ENCODE assay signal across 20 cellular contexts in the genomic region with DNA sequence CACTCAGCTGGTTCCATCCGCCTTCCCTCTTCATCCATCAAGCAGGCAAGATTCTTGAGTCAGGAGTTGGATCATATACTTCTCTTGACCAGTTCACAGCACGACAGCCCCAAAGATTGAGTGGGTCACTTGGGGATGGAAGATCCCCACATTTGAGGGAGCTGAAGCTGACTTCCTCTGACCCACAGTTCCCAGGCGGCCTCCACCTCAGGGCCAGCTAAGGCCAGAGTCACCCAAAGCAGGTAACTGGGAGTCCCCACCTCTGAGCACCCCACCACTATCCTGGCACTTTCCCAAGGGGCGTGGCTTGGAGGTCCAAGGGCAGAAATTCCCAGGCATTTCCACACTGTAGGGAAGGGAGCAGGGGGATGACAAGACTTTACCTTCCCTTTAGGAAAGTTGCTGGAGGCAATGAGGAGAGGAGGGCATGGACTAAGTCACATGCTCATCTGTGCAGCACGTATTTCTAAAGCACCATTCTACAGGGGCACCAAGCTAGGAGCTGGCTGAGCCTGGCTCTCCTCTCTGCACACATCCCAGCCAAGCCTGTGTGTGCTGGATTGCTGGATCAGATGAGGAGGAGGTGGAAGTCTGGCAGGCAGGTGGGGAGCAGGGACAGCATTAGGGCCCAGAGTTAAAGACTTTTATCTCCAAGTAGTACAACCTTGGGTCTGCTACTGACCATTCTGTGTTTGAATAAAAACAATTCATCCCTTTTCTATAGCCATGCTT. TPM values are rescaled to one million over a fixed set of nuclear protein-coding genes. Genes with fewer than 3 reads are reported as not detected.
A peak's percentile ranks its signal among the peaks of the same experiment; 100 is the strongest.
DNase-seq lines count a peak whose midpoint lies in the region; ATAC-seq, FAIRE-seq and TF ChIP-seq lines count a peak whose summit lies in the region.
"Had no signal": no experiment of that assay in that cellular context is flagged by ENCODE, and none has a peak within 500 bp of the region (broad histone marks: within the 10 kb centered on the region; RNA-seq: fewer than 3 reads in every experiment).

No MANE protein-coding gene starts in this region.

- TF ChIP-seq CTCF in GM23338 (conservative IDR thresholded peaks at IDR 0.05; ENCODE audit: low read depth in 2 of 2): no peak
- TF ChIP-seq CTCF in H1 (IDR thresholded peaks at IDR 0.05; ENCODE audit: control extremely low read depth in 1 of 3, insufficient read depth in 1 of 3, low read depth in 1 of 3, low read length in 3 of 3): no peak
- no peak for TF ChIP-seq CTCF in mucosa of descending colon (IDR thresholded peaks at IDR 0.05)

- no peak for DNase-seq in GM23338 (ENCODE audit: low spot score)
- peak; percentile 47 for DNase-seq in NCI-H69 (lab: John Stamatoyannopoulos, UW)
- no peak for DNase-seq in H1 (ENCODE audit: low read depth in 1 of 2, low spot score in 2 of 2)
- DNase-seq in posterior vena cava (ENCODE audit: low spot score): peak; percentile 69
- no peak for DNase-seq in GM19240 (ENCODE audit: insufficient read length, low spot score)
- DNase-seq in NCI-H510A treated with DMSO at 0.1 percent for 48 hours (lab: John Stamatoyannopoulos, UW): no peak
- no peak for DNase-seq in mucosa of descending colon
- DNase-seq: C1 segment of cervical spinal cord; Calu3; CD8-positive, alpha-beta T cell; DMS153; MG63; NCI-H1694 treated with DMSO at 0.1 percent for 48 hours; NCI-H2081 treated with DMSO at 0.1 percent for 48 hours; NCI-H2171 treated with DMSO at 0.1 percent for 48 hours; NCI-H446 treated with DMSO at 0.1 percent for 48 hours; NK-92 treated with Interleukin-12 subunit alpha and Interleukin-12 subunit beta, amount 100 ng/mL, for 24 hours had no signal

- H2AFZ ChIP-seq in GM23338: peak overlapping the region; percentile 28; the same call in 1 of the 2 replicates
- H2AFZ ChIP-seq in H1 (ENCODE audit: low read length): 0 out of 2 replicates have a peak overlapping the region, but pooled peaks have one; percentile 17

- TF ChIP-seq RAD21 in H1 (IDR thresholded peaks at IDR 0.05 in 1 of 2, conservative IDR thresholded peaks at IDR 0.05 in 1 of 2; ENCODE audit: low read depth in 2 of 2, low read length in 2 of 2): no peak

- no peak for ATAC-seq in GM23338
- ATAC-seq in mucosa of descending colon: no peak
- ATAC-seq: CD8-positive, alpha-beta T cell; Panc1 had no signal

- H3K9me2 ChIP-seq in GM23338 (ENCODE audit: insufficient read depth): no peaks in the 10 kb centered on the region

- H3K4me2 ChIP-seq in GM23338 (no peak overlapping the region), H1 (ENCODE audit: insufficient read depth in 1 of 2, low read depth in 2 of 2, low read length in 2 of 2) (no peak overlapping the region)

- intact Hi-C loops in posterior vena cava (cut with DNase I) (no loop called here), mucosa of descending colon (cut with DNase I, micrococcal nuclease) (no loop called here)

- H3K27ac ChIP-seq in GM23338 (ENCODE audit: low read depth): no peak overlapping the region
- H3K27ac ChIP-seq in H1 (ENCODE audit: low read depth, low read length): no peak overlapping the region

- no peak overlapping the region for H2BK120ac ChIP-seq in H1 (replicated peaks; ENCODE audit: low read depth, low read length)

- H2BK12ac ChIP-seq in H1 (ENCODE audit: low read depth, low read length): no peak overlapping the region

- no peaks in the 10 kb centered on the region for H3K23me2 ChIP-seq in H1 (ENCODE audit: low read depth, low read length)

- H3K56ac ChIP-seq in H1 (replicated peaks; ENCODE audit: insufficient read length, low read depth, low read length): no peak overlapping the region

- H3K79me2 ChIP-seq in GM23338 (replicated peaks; ENCODE audit: insufficient read depth) (no peaks in the 10 kb centered on the region), H1 (ENCODE audit: control insufficient read depth in 1 of 2, insufficient read depth in 2 of 2, low read length in 2 of 2) (no peaks in the 10 kb centered on the region)

- no peak overlapping the region for H3K27ac Mint-ChIP-seq in GM23338
- H3K27ac Mint-ChIP-seq: CD8-positive, alpha-beta T cell had no signal

- POLR2A ChIA-PET in H1 (lab: Charles Lee; ENCODE audit: partially characterized antibody): interaction anchor here (1.1 kb wide), 1 partner anchor 113 kb away, joined by 3 read pairs; no protein-coding TSS in a partner anchor

- 86% methylated on average over 5 of the region's 5 CpGs; no CpG with 5 or more reads in 1 of the 2 experiments for WGBS in H1 (ENCODE audit: extremely low coverage in 1 of 2, insufficient coverage in 1 of 2, insufficient read length in 1 of 2, insufficient replicate concordance in 2 of 2, low coverage in 1 of 2, low lambda C conversion rate in 2 of 2, missing lambda C conversion rate in 1 of 2), 2 experiments

- no peaks in the 10 kb centered on the region for H3K27me3 ChIP-seq in GM23338 (ENCODE audit: insufficient read depth)
- no peaks in the 10 kb centered on the region; a peak in 1 of 7 replicates for H3K27me3 ChIP-seq in H1 (replicated peaks in 1 of 4; ENCODE audit: control insufficient read depth in 3 of 4, extremely low read depth in 1 of 4, insufficient read depth in 3 of 4, low read length in 3 of 4)
- H3K27me3 ChIP-seq: MG63 had no signal

- H2BK20ac ChIP-seq in H1 (ENCODE audit: low read length): no peak overlapping the region

- H3K79me1 ChIP-seq in H1 (ENCODE audit: low read depth, low read length): no peaks in the 10 kb centered on the region

- H3K9me3 ChIP-seq in H1 (ENCODE audit: insufficient read depth in 2 of 2, low read depth in 1 of 2, low read length in 1 of 2) (no peaks in the 10 kb centered on the region), mucosa of descending colon (no peaks in the 10 kb centered on the region)
- H3K9me3 ChIP-seq: MG63 had no signal

- H2BK15ac ChIP-seq in H1 (ENCODE audit: low read length): no peak overlapping the region

- H3K9ac ChIP-seq in H1 (replicated peaks in 1 of 4; ENCODE audit: extremely low read depth in 1 of 4, low read depth in 3 of 4, low read length in 3 of 4): no peak overlapping the region

- TF ChIP-seq POLR2A in H1 (IDR thresholded peaks at IDR 0.05; ENCODE audit: control extremely low read depth in 1 of 2, low read depth in 2 of 2, low read length in 2 of 2): no peak

- H3K9me3 Mint-ChIP-seq in GM23338: no peaks in the 10 kb centered on the region; the same call in 2 of the 3 replicates
- H3K9me3 Mint-ChIP-seq: CD8-positive, alpha-beta T cell had no signal

- H3K36me3 ChIP-seq in GM23338 (ENCODE audit: insufficient read depth) (no peaks in the 10 kb centered on the region), H1 (ENCODE audit: control insufficient read depth in 2 of 4, insufficient read depth in 4 of 4, low read length in 3 of 4) (no peaks in the 10 kb centered on the region), mucosa of descending colon (ENCODE audit: low read depth) (no peaks in the 10 kb centered on the region)
- H3K36me3 ChIP-seq: MG63 had no signal

- TF ChIP-seq EP300 in H1 (IDR thresholded peaks at IDR 0.05; ENCODE audit: borderline replicate concordance in 1 of 2, low read depth in 2 of 2, low read length in 2 of 2): no peak

- no peak overlapping the region for H4K5ac ChIP-seq in H1 (ENCODE audit: insufficient read length, low read depth, low read length)

- no peaks in the 10 kb centered on the region for H3F3A ChIP-seq in GM23338 (replicated peaks; ENCODE audit: low read depth)

- H3K4me1 Mint-ChIP-seq in GM23338: peaks cover 2% of the 10 kb centered on the region; the same call in 2 of the 3 replicates

- no peak overlapping the region for H4K8ac ChIP-seq in H1 (ENCODE audit: extremely low read depth, insufficient read depth, low read length)

- H3K4me3 Mint-ChIP-seq in GM23338: no peak overlapping the region
- H3K4me3 Mint-ChIP-seq: CD8-positive, alpha-beta T cell had no signal

- H4K20me1 ChIP-seq in GM23338 (replicated peaks; ENCODE audit: insufficient read depth) (no peaks in the 10 kb centered on the region), H1 (replicated peaks in 1 of 2; ENCODE audit: control insufficient read depth in 1 of 2, insufficient read depth in 2 of 2, low read length in 2 of 2) (no peaks in the 10 kb centered on the region)

- H3K36me3 Mint-ChIP-seq in GM23338 (ENCODE audit: low read depth): no peaks in the 10 kb centered on the region
- H3K36me3 Mint-ChIP-seq: CD8-positive, alpha-beta T cell had no signal

- no peak overlapping the region for H4K91ac ChIP-seq in H1 (replicated peaks; ENCODE audit: insufficient read length, low read length)

- H3K18ac ChIP-seq in H1 (ENCODE audit: extremely low read depth, low read length): no peak overlapping the region

- H3K14ac ChIP-seq in H1 (ENCODE audit: insufficient read length): no peak overlapping the region

- H3K23ac ChIP-seq in H1 (ENCODE audit: insufficient read length): no peak overlapping the region

- no peak overlapping the region for H2AK5ac ChIP-seq in H1 (ENCODE audit: low read depth, low read length)

- no peak overlapping the region for H2BK5ac ChIP-seq in H1 (ENCODE audit: low read depth, low read length)

- CTCF ChIA-PET in H1 (lab: Charles Lee; ENCODE audit: partially characterized antibody): interaction anchor here (0.6 to 9.0 kb wide), 7 partner anchors 10 to 24 kb away, joined by 3 to 79 read pairs (median 4); no protein-coding TSS in a partner anchor

- no peaks in the 10 kb centered on the region for H3K4me1 ChIP-seq in GM23338 (ENCODE audit: insufficient read depth)
- no peaks in the 10 kb centered on the region; a peak in 1 of 7 replicates for H3K4me1 ChIP-seq in H1 (replicated peaks in 1 of 4; ENCODE audit: control insufficient read depth in 3 of 4, insufficient read depth in 4 of 4, low read length in 3 of 4)
- no peaks in the 10 kb centered on the region for H3K4me1 ChIP-seq in mucosa of descending colon (ENCODE audit: low read depth)

- H3K27me3 Mint-ChIP-seq in GM23338 (ENCODE audit: insufficient read depth, low read depth, poor library complexity): peaks cover 8% of the 10 kb centered on the region

- FAIRE-seq in H1 (lab: Jason Lieb, UNC): no peak
- FAIRE-seq: H54 had no signal

- H3K4ac ChIP-seq in H1 (replicated peaks; ENCODE audit: insufficient read length, low read depth, low read length): no peak overlapping the region

- no peak overlapping the region for H3K4me3 ChIP-seq in GM23338
- H3K4me3 ChIP-seq in H1 (ENCODE audit: extremely low read depth in 1 of 4, insufficient read depth in 2 of 4, low read depth in 3 of 4, low read length in 4 of 4): no peak overlapping the region
- no peak overlapping the region for H3K4me3 ChIP-seq in mucosa of descending colon
- H3K4me3 ChIP-seq: MG63 had no signal

RNA-seq across cellular contexts. Expression of a gene that starts 1.3 kb away (rescaled TPM):
- 0.10 and 0.23 TPM in 2 replicates for total RNA-seq in GM23338 (2014; rRNA removed; shearing (Covaris generic))
- polyA plus RNA-seq in GM23338 (2016; fragmentation: Nextera tagmentation; extraction: Ambion mirVana) (not detected in 2 replicates), H1 (2011; rRNA removed) (0.08 TPM in 2 replicates)
- total RNA-seq in H1 (2021; fragmentation: NEBNext Ultra II Directional; extraction: Animal tissue kit (Norgen Biotek cat#: 25700)): 0.15 and 0.17 TPM in 2 replicates
- polyA plus RNA-seq in H1 (2011; cell fraction: cytosol; rRNA removed): 0.13 TPM
- polyA plus RNA-seq in H1 (2011; cell fraction: nucleus; rRNA removed): 0.03 TPM
- polyA plus RNA-seq in H1 (2012, experiment 1 of 2): 0.05 to 0.14 TPM (median 0.07 TPM) in 4 replicates
- polyA plus RNA-seq in H1 (2012, experiment 2 of 2): 0.07 TPM
- 0.14 TPM for polyA plus RNA-seq in H1 (2013, experiment 1 of 2)
- polyA plus RNA-seq in H1 (2013, experiment 2 of 2): 0.07 TPM
- 0.09 and 0.15 TPM in 2 replicates for polyA minus RNA-seq in H1 (2011; rRNA and poly(A)+ RNA removed)
- polyA minus RNA-seq in H1 (2011; cell fraction: cytosol; rRNA and poly(A)+ RNA removed): not detected
- polyA minus RNA-seq in H1 (2011; cell fraction: nucleus; rRNA and poly(A)+ RNA removed): 0.20 TPM
- total RNA-seq in posterior vena cava (under 1 TPM; 0.10 to 0.69 TPM), mucosa of descending colon (not detected)
- total RNA-seq: Calu3; CD8-positive, alpha-beta T cell; G401 had no signal

Comparison
In these comparisons a context has a peak if more than half of its experiments do, and no peak if none do; other contexts are left out.
1. DNase-seq: peak in NCI-H69 (single experiment) and posterior vena cava (single experiment); none in GM23338 (single experiment), H1 (0 of 2), GM19240 (single experiment), NCI-H510A treated with DMSO at 0.1 percent for 48 hours (single experiment) and mucosa of descending colon (0 of 3).